11 cellular contexts compared by ENCODE assay signal in genomic region chr17:81003711-81004335, GRCh38. TPM values are rescaled to one million over a fixed set of nuclear protein-coding genes. Genes with fewer than 3 reads are reported as not detected.
DNase-seq lines count a peak whose midpoint lies in the region; ATAC-seq and TF ChIP-seq lines count a peak whose summit lies in the region.
"Had no signal": no experiment of that assay in that cellular context is flagged by ENCODE, and none has a peak within 500 bp of the region (broad histone marks: within the 10 kb centered on the region; RNA-seq: fewer than 3 reads in every experiment).

No MANE protein-coding gene starts in this region.

- 5 to 9% methylated on average over 17 to 18 of the region's 56 CpGs for WGBS in upper lobe of left lung, 2 donors

- H3K36me3 ChIP-seq in breast epithelium: no peaks in the 10 kb centered on the region
- H3K36me3 ChIP-seq in upper lobe of left lung: peaks cover 3 to 20% (median 16%) of the 10 kb centered on the region in 4 donors
- peaks cover 0 to 12% of the 10 kb centered on the region in 2 donors for H3K36me3 ChIP-seq in gastrocnemius medialis
- H3K36me3 ChIP-seq: uterus had no signal

- intact Hi-C loops in breast epithelium (cut with DNase I; ENCODE audit: low total_unique reads): no loop called here
- intact Hi-C loops in MCF 10A (cut with micrococcal nuclease): no loop called here
- intact Hi-C loops in gastrocnemius medialis (cut with DNase I; ENCODE audit: low total_unique reads): no loop called here

- H3K9me3 Mint-ChIP-seq in MCF 10A (ENCODE audit: unreplicated experiment): no peaks in the 10 kb centered on the region
- H3K9me3 Mint-ChIP-seq in activated CD8-positive, alpha-beta T cell treated with anti-CD3 and anti-CD28 coated beads, Interleukin-2, amount 10 ng/mL, durations not matched to agents 7 days and 5 days (ENCODE audit: insufficient read depth): no peaks in the 10 kb centered on the region

- CTCF ChIA-PET in MCF 10A (lab: Yijun Ruan, JAX): no interaction called here
- CTCF ChIA-PET in activated CD8-positive, alpha-beta T cell treated with anti-CD3 and anti-CD28 coated beads, Interleukin-2, amount 10 ng/mL, durations not matched to agents 7 days and 5 days (lab: Charles Lee): interaction anchor here (1.0 to 2.0 kb wide), 3 partner anchors 13 to 91 kb away, joined by 3 to 7 read pairs (median 4); partner anchors contain the start of gene CHMP6

- POLR2A ChIA-PET in MCF 10A (lab: Yijun Ruan, JAX): no interaction called here
- POLR2A ChIA-PET in activated CD8-positive, alpha-beta T cell treated with anti-CD3 and anti-CD28 coated beads, Interleukin-2, amount 10 ng/mL, durations not matched to agents 7 days and 5 days (lab: Charles Lee): interaction anchor here (1.4 kb wide), 1 partner anchor 14 kb away, joined by 5 read pairs; no protein-coding TSS in a partner anchor

- BruUV-seq in MCF 10A (replicated peaks; lab: Mats Ljungman, UMichigan): no TSS peak

- TF ChIP-seq POLR2A in breast epithelium (IDR thresholded peaks at IDR 0.05) (no peak), upper lobe of left lung (IDR thresholded peaks at IDR 0.05) (no peak), gastrocnemius medialis (IDR thresholded peaks at IDR 0.05) (no peak)

- in situ Hi-C loops in gastrocnemius medialis (cut with MboI; ENCODE audit: low sequenced_read_pairs in 4 of 4): no loop called here

- peak; percentile 32 for ATAC-seq in activated CD8-positive, alpha-beta T cell treated with anti-CD3 and anti-CD28 coated beads, Interleukin-2, amount 10 ng/mL, durations not matched to agents 7 days and 5 days
- ATAC-seq in upper lobe of left lung (ENCODE audit: low FRiP score in 2 of 2): peak in 1 of 2 donors; percentile 11
- no peak for ATAC-seq in HG02678 (IDR thresholded peaks at IDR 0.05; ENCODE audit: unreplicated experiment)
- no peak for ATAC-seq in gastrocnemius medialis
- ATAC-seq in omental fat pad (ENCODE audit: low FRiP score): no peak
- ATAC-seq: sciatic nerve had no signal

- peaks cover 12% of the 10 kb centered on the region for H3K36me3 Mint-ChIP-seq in MCF 10A (ENCODE audit: insufficient read depth, unreplicated experiment)
- H3K36me3 Mint-ChIP-seq in activated CD8-positive, alpha-beta T cell treated with anti-CD3 and anti-CD28 coated beads, Interleukin-2, amount 10 ng/mL, durations not matched to agents 7 days and 5 days (ENCODE audit: low read depth): peaks cover 9% of the 10 kb centered on the region

- peaks cover 6 to 11% of the 10 kb centered on the region in 2 donors for H3K4me1 ChIP-seq in breast epithelium
- H3K4me1 ChIP-seq in upper lobe of left lung: peaks cover 22 to 34% (median 28%) of the 10 kb centered on the region in 4 donors
- H3K4me1 ChIP-seq in gastrocnemius medialis: peaks cover 21 to 31% of the 10 kb centered on the region in 2 donors

- H3K27me3 Mint-ChIP-seq in MCF 10A (ENCODE audit: insufficient read depth, unreplicated experiment): peaks cover 30% of the 10 kb centered on the region
- H3K27me3 Mint-ChIP-seq in activated CD8-positive, alpha-beta T cell treated with anti-CD3 and anti-CD28 coated beads, Interleukin-2, amount 10 ng/mL, durations not matched to agents 7 days and 5 days (ENCODE audit: low read depth): peaks cover 39% of the 10 kb centered on the region

- no peaks in the 10 kb centered on the region for H3K9me3 ChIP-seq in breast epithelium
- H3K9me3 ChIP-seq in upper lobe of left lung: no peaks in the 10 kb centered on the region
- H3K9me3 ChIP-seq in gastrocnemius medialis: no peaks in the 10 kb centered on the region
- H3K9me3 ChIP-seq: uterus had no signal

- no peak for DNase-seq in breast epithelium (ENCODE audit: low spot score in 2 of 2)
- no peak for DNase-seq in MCF 10A (ENCODE audit: unreplicated experiment)
- no peak for DNase-seq in activated CD8-positive, alpha-beta T cell treated with anti-CD3 and anti-CD28 coated beads, Interleukin-2, amount 10 ng/mL, durations not matched to agents 7 days and 5 days
- peak; percentile 84 for DNase-seq in iPS-NIHi11 (ENCODE audit: low spot score)
- DNase-seq in upper lobe of left lung: peak in 1 of 2 donors; percentile 81
- DNase-seq in gastrocnemius medialis: no peak
- DNase-seq in omental fat pad (ENCODE audit: low spot score): no peak
- DNase-seq: GOT3 had no signal

- H3K27ac ChIP-seq in breast epithelium (no peak overlapping the region), upper lobe of left lung (no peak overlapping the region), gastrocnemius medialis (no peak overlapping the region)
- H3K27ac ChIP-seq: uterus had no signal

- no peak overlapping the region for H3K27ac Mint-ChIP-seq in MCF 10A (ENCODE audit: low read depth, unreplicated experiment)
- H3K27ac Mint-ChIP-seq in activated CD8-positive, alpha-beta T cell treated with anti-CD3 and anti-CD28 coated beads, Interleukin-2, amount 10 ng/mL, durations not matched to agents 7 days and 5 days: no peak overlapping the region

- peaks cover 11% of the 10 kb centered on the region for H3K4me1 Mint-ChIP-seq in MCF 10A (ENCODE audit: insufficient read depth, unreplicated experiment)
- H3K4me1 Mint-ChIP-seq in activated CD8-positive, alpha-beta T cell treated with anti-CD3 and anti-CD28 coated beads, Interleukin-2, amount 10 ng/mL, durations not matched to agents 7 days and 5 days (ENCODE audit: low read depth): peaks cover 15% of the 10 kb centered on the region

- no peak overlapping the region for H3K4me3 Mint-ChIP-seq in MCF 10A (ENCODE audit: unreplicated experiment)
- peak overlapping the region; percentile 57 for H3K4me3 Mint-ChIP-seq in activated CD8-positive, alpha-beta T cell treated with anti-CD3 and anti-CD28 coated beads, Interleukin-2, amount 10 ng/mL, durations not matched to agents 7 days and 5 days

- TF ChIP-seq CTCF in breast epithelium (IDR thresholded peaks at IDR 0.05) (no peak), MCF 10A (IDR thresholded peaks at IDR 0.05; ENCODE audit: unreplicated experiment) (no peak), upper lobe of left lung (IDR thresholded peaks at IDR 0.05) (no peak), gastrocnemius medialis (IDR thresholded peaks at IDR 0.05 in 4 of 5, conservative IDR thresholded peaks at IDR 0.05 in 1 of 5) (no peak), omental fat pad (IDR thresholded peaks at IDR 0.05) (no peak)

- H3K4me3 ChIP-seq in breast epithelium: peak overlapping the region; percentile 3 to 60 (median 23)
- peak overlapping the region in 3 of 4 donors; percentile 9 to 31 (median 27) for H3K4me3 ChIP-seq in upper lobe of left lung
- no peak overlapping the region for H3K4me3 ChIP-seq in gastrocnemius medialis
- H3K4me3 ChIP-seq: uterus had no signal

- peaks cover 6 to 20% of the 10 kb centered on the region in 2 donors for H3K27me3 ChIP-seq in breast epithelium
- peaks cover 0 to 16% (median 10%) of the 10 kb centered on the region in 4 donors for H3K27me3 ChIP-seq in upper lobe of left lung
- peaks cover 40 to 48% (median 47%) of the 10 kb centered on the region in 3 donors for H3K27me3 ChIP-seq in gastrocnemius medialis

- TF ChIP-seq EP300 in upper lobe of left lung (IDR thresholded peaks at IDR 0.05): no peak

RNA-seq across cellular contexts. Expression of gene CHMP6, which starts 12.2 kb away (rescaled TPM):
- total RNA-seq in breast epithelium: 10 to 100 TPM; 18.6 to 30.2 (median 27.7) TPM
- 19.5 and 22.6 TPM in 2 replicates for total RNA-seq in MCF 10A (2022)
- total RNA-seq in activated CD8-positive, alpha-beta T cell treated with anti-CD3 and anti-CD28 coated beads, Interleukin-2, amount 10 ng/mL, durations not matched to agents 7 days and 5 days: 10 to 100 TPM; 32.4 to 35.5 TPM
- 10 to 100 TPM; 29.5 to 75.4 (median 34.8) TPM for total RNA-seq in upper lobe of left lung
- 10 to 100 TPM; 29.8 to 33.3 (median 33.0) TPM for total RNA-seq in gastrocnemius medialis
- total RNA-seq in omental fat pad: 10 to 100 TPM; 13.5 to 23.2 (median 16.8) TPM

RNA-seq across cellular contexts. Expression of gene BAIAP2, which starts 31.1 kb away (rescaled TPM):
- total RNA-seq in breast epithelium: 10 to 100 TPM; 21.0 to 47.0 (median 37.6) TPM
- 46.4 and 67.0 TPM in 2 replicates for total RNA-seq in MCF 10A (2022)
- total RNA-seq in activated CD8-positive, alpha-beta T cell treated with anti-CD3 and anti-CD28 coated beads, Interleukin-2, amount 10 ng/mL, durations not matched to agents 7 days and 5 days: 1 to 10 TPM; 5.0 to 5.8 TPM
- 100 to 1,000 TPM in 5 of 6 donors, 10 to 100 TPM in 1; 90.7 to 231 (median 123) TPM for total RNA-seq in upper lobe of left lung
- 10 to 100 TPM in 3 of 4 donors, 1 to 10 TPM in 1; 7.3 to 36.1 (median 15.4) TPM for total RNA-seq in gastrocnemius medialis
- total RNA-seq in omental fat pad: 10 to 100 TPM; 15.9 to 50.2 (median 36.4) TPM

Comparison
In these comparisons a context has a peak if more than half of its experiments do, and no peak if none do; other contexts are left out.
1. H3K4me3 ChIP-seq: peak in breast epithelium (3 of 3) and upper lobe of left lung (3 of 4); none in gastrocnemius medialis (0 of 4).